1 cellular context compared by ENCODE assay signal in genomic region chr11:116829525-116830183, GRCh38.
TF ChIP-seq lines count a peak whose summit lies in the region.

Gene APOC3 (plus strand): TSS chr11:116829907. CDS start chr11:116830583, 676 bp downstream.

TF ChIP-seq in HepG2, 621 proteins besides CTCF, POLR2A, EP300 and RAD21 (continued from another document and continues in another):
- TF ChIP-seq, protein P1, sequence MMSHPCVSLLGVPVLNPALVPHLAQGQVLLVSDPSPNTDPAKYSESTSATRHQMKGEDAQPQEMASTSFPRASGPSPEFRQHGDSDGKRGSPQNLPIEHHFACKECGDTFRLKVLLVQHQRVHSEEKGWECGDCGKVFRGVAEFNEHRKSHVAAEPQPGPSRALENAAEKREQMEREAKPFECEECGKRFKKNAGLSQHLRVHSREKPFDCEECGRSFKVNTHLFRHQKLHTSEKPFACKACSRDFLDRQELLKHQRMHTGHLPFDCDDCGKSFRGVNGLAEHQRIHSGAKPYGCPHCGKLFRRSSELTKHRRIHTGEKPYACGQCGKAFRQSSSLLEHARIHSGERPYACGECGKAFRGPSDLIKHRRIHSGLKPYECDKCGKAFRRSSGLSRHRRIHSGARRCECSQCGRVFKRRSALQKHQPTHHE (CRISPR knock-in tag; IDR thresholded peaks at IDR 0.05; ENCODE audit: borderline replicate concordance): 0 out of 2 replicates have a peak, but pooled peaks have one; percentile 1
- TF ChIP-seq ZNF543 (CRISPR knock-in tag; IDR thresholded peaks at IDR 0.05): no peak
- peak; percentile 73; the same call in 1 of the 2 replicates for TF ChIP-seq ZNF292 (CRISPR knock-in tag; IDR thresholded peaks at IDR 0.05; ENCODE audit: borderline replicate concordance, low read depth)
- TF ChIP-seq MXI1 (IDR thresholded peaks at IDR 0.05; ENCODE audit: borderline replicate concordance, low read depth, low read length): no peak
- TF ChIP-seq, protein P2, sequence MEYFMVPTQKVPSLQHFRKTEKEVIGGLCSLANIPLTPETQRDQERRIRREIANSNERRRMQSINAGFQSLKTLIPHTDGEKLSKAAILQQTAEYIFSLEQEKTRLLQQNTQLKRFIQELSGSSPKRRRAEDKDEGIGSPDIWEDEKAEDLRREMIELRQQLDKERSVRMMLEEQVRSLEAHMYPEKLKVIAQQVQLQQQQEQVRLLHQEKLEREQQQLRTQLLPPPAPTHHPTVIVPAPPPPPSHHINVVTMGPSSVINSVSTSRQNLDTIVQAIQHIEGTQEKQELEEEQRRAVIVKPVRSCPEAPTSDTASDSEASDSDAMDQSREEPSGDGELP (IDR thresholded peaks at IDR 0.05; ENCODE audit: borderline replicate concordance, low read depth): peak; percentile 92; the same call in 1 of the 2 replicates
- TF ChIP-seq, protein P3, sequence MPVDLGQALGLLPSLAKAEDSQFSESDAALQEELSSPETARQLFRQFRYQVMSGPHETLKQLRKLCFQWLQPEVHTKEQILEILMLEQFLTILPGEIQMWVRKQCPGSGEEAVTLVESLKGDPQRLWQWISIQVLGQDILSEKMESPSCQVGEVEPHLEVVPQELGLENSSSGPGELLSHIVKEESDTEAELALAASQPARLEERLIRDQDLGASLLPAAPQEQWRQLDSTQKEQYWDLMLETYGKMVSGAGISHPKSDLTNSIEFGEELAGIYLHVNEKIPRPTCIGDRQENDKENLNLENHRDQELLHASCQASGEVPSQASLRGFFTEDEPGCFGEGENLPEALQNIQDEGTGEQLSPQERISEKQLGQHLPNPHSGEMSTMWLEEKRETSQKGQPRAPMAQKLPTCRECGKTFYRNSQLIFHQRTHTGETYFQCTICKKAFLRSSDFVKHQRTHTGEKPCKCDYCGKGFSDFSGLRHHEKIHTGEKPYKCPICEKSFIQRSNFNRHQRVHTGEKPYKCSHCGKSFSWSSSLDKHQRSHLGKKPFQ (CRISPR knock-in tag; IDR thresholded peaks at IDR 0.05; ENCODE audit: insufficient replicate concordance): peak; percentile 88
- no peak for TF ChIP-seq NONO (IDR thresholded peaks at IDR 0.05)
- peak; percentile 54; the same call in 1 of the 2 replicates for TF ChIP-seq NONO (CRISPR knock-in tag; conservative IDR thresholded peaks at IDR 0.05)
- TF ChIP-seq ZNF703 (CRISPR knock-in tag; IDR thresholded peaks at IDR 0.05; ENCODE audit: borderline replicate concordance): peak; percentile 80; the same call in 1 of the 2 replicates
- TF ChIP-seq HMG20A (CRISPR knock-in tag; IDR thresholded peaks at IDR 0.05; ENCODE audit: borderline replicate concordance): peak; percentile 22; the same call in 1 of the 2 replicates
- TF ChIP-seq, protein P4, sequence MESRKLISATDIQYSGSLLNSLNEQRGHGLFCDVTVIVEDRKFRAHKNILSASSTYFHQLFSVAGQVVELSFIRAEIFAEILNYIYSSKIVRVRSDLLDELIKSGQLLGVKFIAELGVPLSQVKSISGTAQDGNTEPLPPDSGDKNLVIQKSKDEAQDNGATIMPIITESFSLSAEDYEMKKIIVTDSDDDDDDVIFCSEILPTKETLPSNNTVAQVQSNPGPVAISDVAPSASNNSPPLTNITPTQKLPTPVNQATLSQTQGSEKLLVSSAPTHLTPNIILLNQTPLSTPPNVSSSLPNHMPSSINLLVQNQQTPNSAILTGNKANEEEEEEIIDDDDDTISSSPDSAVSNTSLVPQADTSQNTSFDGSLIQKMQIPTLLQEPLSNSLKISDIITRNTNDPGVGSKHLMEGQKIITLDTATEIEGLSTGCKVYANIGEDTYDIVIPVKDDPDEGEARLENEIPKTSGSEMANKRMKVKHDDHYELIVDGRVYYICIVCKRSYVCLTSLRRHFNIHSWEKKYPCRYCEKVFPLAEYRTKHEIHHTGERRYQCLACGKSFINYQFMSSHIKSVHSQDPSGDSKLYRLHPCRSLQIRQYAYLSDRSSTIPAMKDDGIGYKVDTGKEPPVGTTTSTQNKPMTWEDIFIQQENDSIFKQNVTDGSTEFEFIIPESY (CRISPR knock-in tag; IDR thresholded peaks at IDR 0.05): 0 out of 2 replicates have a peak, but pooled peaks have one; percentile 5
- no peak for TF ChIP-seq ZNF503 (CRISPR knock-in tag; IDR thresholded peaks at IDR 0.05)
- no peak for TF ChIP-seq JUNB (CRISPR knock-in tag; IDR thresholded peaks at IDR 0.05; ENCODE audit: borderline replicate concordance)
- no peak for TF ChIP-seq TSC22D2 (CRISPR knock-in tag; IDR thresholded peaks at IDR 0.05; ENCODE audit: borderline replicate concordance)
- TF ChIP-seq ZNF687 (CRISPR knock-in tag; IDR thresholded peaks at IDR 0.05): peak; percentile 85
- peak; percentile 89 for TF ChIP-seq RXRA (CRISPR knock-in tag; IDR thresholded peaks at IDR 0.05)
- peak; percentile 95 for TF ChIP-seq CEBPG (CRISPR knock-in tag; IDR thresholded peaks at IDR 0.05)
- TF ChIP-seq HNRNPL (IDR thresholded peaks at IDR 0.05; ENCODE audit: low read depth, low read length): peak; percentile 86; the same call in 1 of the 2 replicates
- TF ChIP-seq ZFX (CRISPR knock-in tag; IDR thresholded peaks at IDR 0.05; ENCODE audit: low read depth): peak; percentile 75
- no peak; the same call in 1 of the 2 replicates for TF ChIP-seq ZFP82 (CRISPR knock-in tag; IDR thresholded peaks at IDR 0.05; ENCODE audit: borderline replicate concordance)
- peak; percentile 60 for TF ChIP-seq ARID4A (CRISPR knock-in tag; IDR thresholded peaks at IDR 0.05; ENCODE audit: borderline replicate concordance)
- 0 out of 2 replicates have a peak, but pooled peaks have one; percentile 10 for TF ChIP-seq TRIM24 (CRISPR knock-in tag; IDR thresholded peaks at IDR 0.05)
- TF ChIP-seq, protein P5, sequence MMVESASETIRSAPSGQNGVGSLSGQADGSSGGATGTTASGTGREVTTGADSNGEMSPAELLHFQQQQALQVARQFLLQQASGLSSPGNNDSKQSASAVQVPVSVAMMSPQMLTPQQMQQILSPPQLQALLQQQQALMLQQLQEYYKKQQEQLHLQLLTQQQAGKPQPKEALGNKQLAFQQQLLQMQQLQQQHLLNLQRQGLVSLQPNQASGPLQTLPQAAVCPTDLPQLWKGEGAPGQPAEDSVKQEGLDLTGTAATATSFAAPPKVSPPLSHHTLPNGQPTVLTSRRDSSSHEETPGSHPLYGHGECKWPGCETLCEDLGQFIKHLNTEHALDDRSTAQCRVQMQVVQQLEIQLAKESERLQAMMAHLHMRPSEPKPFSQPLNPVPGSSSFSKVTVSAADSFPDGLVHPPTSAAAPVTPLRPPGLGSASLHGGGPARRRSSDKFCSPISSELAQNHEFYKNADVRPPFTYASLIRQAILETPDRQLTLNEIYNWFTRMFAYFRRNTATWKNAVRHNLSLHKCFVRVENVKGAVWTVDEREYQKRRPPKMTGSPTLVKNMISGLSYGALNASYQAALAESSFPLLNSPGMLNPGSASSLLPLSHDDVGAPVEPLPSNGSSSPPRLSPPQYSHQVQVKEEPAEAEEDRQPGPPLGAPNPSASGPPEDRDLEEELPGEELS (CRISPR knock-in tag; IDR thresholded peaks at IDR 0.05): peak; percentile 45; the same call in 1 of the 2 replicates
- TF ChIP-seq THYN1 (CRISPR knock-in tag; IDR thresholded peaks at IDR 0.05; ENCODE audit: borderline replicate concordance, low read depth): no peak
- peak; percentile 40 for TF ChIP-seq GABPB1 (CRISPR knock-in tag; IDR thresholded peaks at IDR 0.05)
- TF ChIP-seq ZNF468 (CRISPR knock-in tag; IDR thresholded peaks at IDR 0.05): no peak
- no peak for TF ChIP-seq GTF2F1 (IDR thresholded peaks at IDR 0.05; ENCODE audit: low read length)
- peak; percentile 59 for TF ChIP-seq XRCC5 (optimal IDR thresholded peaks at IDR 0.05; ENCODE audit: low read length)
- TF ChIP-seq HNRNPLL (IDR thresholded peaks at IDR 0.05; ENCODE audit: low read depth, low read length, poor library complexity, severe bottlenecking): no peak
- TF ChIP-seq, protein P6, sequence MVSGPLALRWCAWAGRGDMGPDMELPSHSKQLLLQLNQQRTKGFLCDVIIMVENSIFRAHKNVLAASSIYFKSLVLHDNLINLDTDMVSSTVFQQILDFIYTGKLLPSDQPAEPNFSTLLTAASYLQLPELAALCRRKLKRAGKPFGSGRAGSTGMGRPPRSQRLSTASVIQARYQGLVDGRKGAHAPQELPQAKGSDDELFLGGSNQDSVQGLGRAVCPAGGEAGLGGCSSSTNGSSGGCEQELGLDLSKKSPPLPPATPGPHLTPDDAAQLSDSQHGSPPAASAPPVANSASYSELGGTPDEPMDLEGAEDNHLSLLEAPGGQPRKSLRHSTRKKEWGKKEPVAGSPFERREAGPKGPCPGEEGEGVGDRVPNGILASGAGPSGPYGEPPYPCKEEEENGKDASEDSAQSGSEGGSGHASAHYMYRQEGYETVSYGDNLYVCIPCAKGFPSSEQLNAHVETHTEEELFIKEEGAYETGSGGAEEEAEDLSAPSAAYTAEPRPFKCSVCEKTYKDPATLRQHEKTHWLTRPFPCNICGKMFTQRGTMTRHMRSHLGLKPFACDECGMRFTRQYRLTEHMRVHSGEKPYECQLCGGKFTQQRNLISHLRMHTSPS (CRISPR knock-in tag; IDR thresholded peaks at IDR 0.05; ENCODE audit: low read depth): peak; percentile 77; the same call in 1 of the 2 replicates
- TF ChIP-seq, protein P7, sequence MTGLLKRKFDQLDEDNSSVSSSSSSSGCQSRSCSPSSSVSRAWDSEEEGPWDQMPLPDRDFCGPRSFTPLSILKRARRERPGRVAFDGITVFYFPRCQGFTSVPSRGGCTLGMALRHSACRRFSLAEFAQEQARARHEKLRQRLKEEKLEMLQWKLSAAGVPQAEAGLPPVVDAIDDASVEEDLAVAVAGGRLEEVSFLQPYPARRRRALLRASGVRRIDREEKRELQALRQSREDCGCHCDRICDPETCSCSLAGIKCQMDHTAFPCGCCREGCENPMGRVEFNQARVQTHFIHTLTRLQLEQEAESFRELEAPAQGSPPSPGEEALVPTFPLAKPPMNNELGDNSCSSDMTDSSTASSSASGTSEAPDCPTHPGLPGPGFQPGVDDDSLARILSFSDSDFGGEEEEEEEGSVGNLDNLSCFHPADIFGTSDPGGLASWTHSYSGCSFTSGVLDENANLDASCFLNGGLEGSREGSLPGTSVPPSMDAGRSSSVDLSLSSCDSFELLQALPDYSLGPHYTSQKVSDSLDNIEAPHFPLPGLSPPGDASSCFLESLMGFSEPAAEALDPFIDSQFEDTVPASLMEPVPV (CRISPR knock-in tag; IDR thresholded peaks at IDR 0.05): peak; percentile 13; the same call in 1 of the 2 replicates
